9 cellular contexts compared by ENCODE assay signal in genomic region chr9:84170521-84171141, GRCh38.
DNase-seq lines count a peak whose midpoint lies in the region; ATAC-seq and TF ChIP-seq lines count a peak whose summit lies in the region.
"Had no signal": no experiment of that assay in that cellular context is flagged by ENCODE, and none has a peak within 500 bp of the region (broad histone marks: within the 10 kb centered on the region; RNA-seq: fewer than 3 reads in every experiment).

No MANE protein-coding gene starts in this region.

- 26 to 35% methylated on average over 9 of the region's 9 CpGs for WGBS in heart right ventricle, 2 donors
- WGBS in smooth muscle cell (ENCODE audit: low lambda C conversion rate): 41% methylated on average over 9 of the region's 9 CpGs

- peak overlapping the region; percentile 95 for H3K27ac Mint-ChIP-seq in HFFc6
- H3K27ac Mint-ChIP-seq: activated B cell treated with CpG ODN at 0.5 μM for 24 hours had no signal

- no peak overlapping the region for H2AFZ ChIP-seq in smooth muscle cell (ENCODE audit: low read depth)
- no peak overlapping the region for H2AFZ ChIP-seq in OCI-LY7 (ENCODE audit: low read length)

- H3K36me3 Mint-ChIP-seq in HFFc6 (ENCODE audit: low read depth): no peaks in the 10 kb centered on the region

- H3K9me3 Mint-ChIP-seq in HFFc6: no peaks in the 10 kb centered on the region
- H3K9me3 Mint-ChIP-seq: activated B cell treated with CpG ODN at 0.5 μM for 24 hours had no signal

- no peaks in the 10 kb centered on the region for H3K9me2 ChIP-seq in OCI-LY7 (ENCODE audit: insufficient read depth, low read length)

- H3K27me3 Mint-ChIP-seq in HFFc6 (ENCODE audit: insufficient read depth): no peaks in the 10 kb centered on the region

- H4K20me1 ChIP-seq in smooth muscle cell (ENCODE audit: low read depth) (no peaks in the 10 kb centered on the region), OCI-LY7 (ENCODE audit: insufficient read depth, low read length) (no peaks in the 10 kb centered on the region)

- BruUV-seq in OCI-LY7 (replicated peaks; lab: Mats Ljungman, UMichigan): no TSS peak

- H3K36me3 ChIP-seq in WERI-Rb-1: no peaks in the 10 kb centered on the region
- no peaks in the 10 kb centered on the region for H3K36me3 ChIP-seq in heart right ventricle
- no peaks in the 10 kb centered on the region for H3K36me3 ChIP-seq in smooth muscle cell (ENCODE audit: low read depth)
- H3K36me3 ChIP-seq in OCI-LY7 (ENCODE audit: insufficient read depth, low read length): no peaks in the 10 kb centered on the region

- DNase-seq in HFFc6 (peak; percentile 97), WERI-Rb-1 (peak; percentile 88), heart right ventricle (peak; percentile 83 to 90), smooth muscle cell (lab: John Stamatoyannopoulos, UW; ENCODE audit: unreplicated experiment) (peak; percentile 32), OCI-LY7 (ENCODE audit: low spot score) (no peak), NCI-H2081 treated with DMSO at 0.1 percent for 48 hours (lab: John Stamatoyannopoulos, UW) (no peak), activated gamma-delta T cell treated with Interleukin-2 at 50 U/mL for 16 hours (no peak)
- DNase-seq: activated B cell treated with CpG ODN at 0.5 μM for 24 hours had no signal

- H3K4me2 ChIP-seq in smooth muscle cell (peak overlapping the region; percentile 67), OCI-LY7 (ENCODE audit: low read length) (no peak overlapping the region)

- peaks cover 57% of the 10 kb centered on the region for H3K4me1 Mint-ChIP-seq in HFFc6 (ENCODE audit: low read depth)
- H3K4me1 Mint-ChIP-seq: activated B cell treated with CpG ODN at 0.5 μM for 24 hours had no signal

- H3K9me3 ChIP-seq in WERI-Rb-1 (ENCODE audit: severe bottlenecking) (no peaks in the 10 kb centered on the region), heart right ventricle (no peaks in the 10 kb centered on the region), smooth muscle cell (replicated peaks; ENCODE audit: low read depth) (no peaks in the 10 kb centered on the region), OCI-LY7 (ENCODE audit: low read length) (no peaks in the 10 kb centered on the region)

- H3K4me1 ChIP-seq in heart right ventricle (peaks cover 0 to 33% (median 15%) of the 10 kb centered on the region in 9 donors), smooth muscle cell (ENCODE audit: low read depth) (no peaks in the 10 kb centered on the region), OCI-LY7 (ENCODE audit: insufficient read depth, low read length, poor library complexity, severe bottlenecking) (no peaks in the 10 kb centered on the region)

- H3K9ac ChIP-seq in smooth muscle cell (ENCODE audit: low read depth): no peak overlapping the region

- no peaks in the 10 kb centered on the region for H3K27me3 ChIP-seq in WERI-Rb-1 (ENCODE audit: insufficient read depth, low read depth, severe bottlenecking)
- H3K27me3 ChIP-seq in heart right ventricle: no peaks in the 10 kb centered on the region
- H3K27me3 ChIP-seq in smooth muscle cell (ENCODE audit: low read depth): no peaks in the 10 kb centered on the region

- peaks cover 9% of the 10 kb centered on the region for H3F3A ChIP-seq in smooth muscle cell (ENCODE audit: low read depth)

- CTCF ChIA-PET in OCI-LY7 (lab: Charles Lee; ENCODE audit: unreplicated experiment): no interaction called here

- H3K4me3 ChIP-seq in WERI-Rb-1 (ENCODE audit: low read depth, low read length) (no peak overlapping the region), heart right ventricle (no peak overlapping the region), smooth muscle cell (no peak overlapping the region), OCI-LY7 (ENCODE audit: low read depth, low read length, poor library complexity, severe bottlenecking) (no peak overlapping the region)

- POLR2A ChIA-PET in OCI-LY7 (lab: Charles Lee): no interaction called here

- H3K79me2 ChIP-seq in smooth muscle cell (ENCODE audit: low read depth): no peaks in the 10 kb centered on the region
- H3K79me2 ChIP-seq in OCI-LY7 (ENCODE audit: insufficient read depth, low read depth, low read length): no peaks in the 10 kb centered on the region

- intact Hi-C loops in heart right ventricle (cut with DNase I) (loop anchor here (2.0 to 10.0 kb wide), 14 partner anchors 84 to 236 kb away; partner anchors contain the start of genes HNRNPK (in 2 of the 10) and RMI1 (in 2 of the 10)), OCI-LY7 (cut with micrococcal nuclease; ENCODE audit: unreplicated experiment) (no loop called here)

- TF ChIP-seq CTCF in HFFc6 (IDR thresholded peaks at IDR 0.05): 0 out of 2 replicates have a peak, but pooled peaks have one; percentile 14
- TF ChIP-seq CTCF in WERI-Rb-1 (IDR thresholded peaks at IDR 0.05; ENCODE audit: low read depth, low read length): peak; percentile 16; the same call in 1 of the 2 replicates
- TF ChIP-seq CTCF in heart right ventricle (IDR thresholded peaks at IDR 0.05): peak in 5 of 9 donors; percentile 14 to 37 (median 28)
- TF ChIP-seq CTCF in smooth muscle cell (IDR thresholded peaks at IDR 0.05; ENCODE audit: borderline replicate concordance, insufficient read depth, poor library complexity, severe bottlenecking): peak; percentile 4
- no peak for TF ChIP-seq CTCF in OCI-LY7 (conservative IDR thresholded peaks at IDR 0.05; ENCODE audit: low read length)

- H3K4me3 Mint-ChIP-seq in HFFc6: peak overlapping the region; percentile 70
- H3K4me3 Mint-ChIP-seq: activated B cell treated with CpG ODN at 0.5 μM for 24 hours had no signal

- ATAC-seq in heart right ventricle: peak; percentile 96 to 99 (median 98)
- ATAC-seq in HG03439 (IDR thresholded peaks at IDR 0.05; ENCODE audit: unreplicated experiment): no peak

- H3K27ac ChIP-seq in WERI-Rb-1 (peak overlapping the region; percentile 51), heart right ventricle (peak overlapping the region in 7 of 10 donors; percentile 35 to 63 (median 59)), smooth muscle cell (ENCODE audit: low read depth) (peak overlapping the region; percentile 80), OCI-LY7 (ENCODE audit: low read depth, low read length, poor library complexity, severe bottlenecking) (no peak overlapping the region)

Comparison
In these comparisons a context has a peak if more than half of its experiments do, and no peak if none do; other contexts are left out.
1. DNase-seq: peak in HFFc6 (single experiment), WERI-Rb-1 (single experiment), heart right ventricle (2 of 2) and smooth muscle cell (single experiment); none in OCI-LY7 (single experiment), NCI-H2081 treated with DMSO at 0.1 percent for 48 hours (single experiment) and activated gamma-delta T cell treated with Interleukin-2 at 50 U/mL for 16 hours (single experiment).